18 cellular contexts compared by ENCODE assay signal in genomic region chr15:80920271-80920699, GRCh38.
DNase-seq lines count a peak whose midpoint lies in the region; ATAC-seq and TF ChIP-seq lines count a peak whose summit lies in the region.
"Had no signal": no experiment of that assay in that cellular context is flagged by ENCODE, and none has a peak within 500 bp of the region (broad histone marks: within the 10 kb centered on the region; RNA-seq: fewer than 3 reads in every experiment).

No MANE protein-coding gene starts in this region.

- H4K8ac ChIP-seq in H9 (replicated peaks; ENCODE audit: insufficient read length, low read depth, low read length), result no peak overlapping the region

- H4K91ac ChIP-seq in H9 (ENCODE audit: insufficient read length, low read depth, low read length), result no peak overlapping the region

- H3K4me3 Mint-ChIP-seq in H9, result no peak overlapping the region
- no peak overlapping the region for H3K4me3 Mint-ChIP-seq in endothelial cell (ENCODE audit: unreplicated experiment)

- H3K27me3 ChIP-seq in H9 (ENCODE audit: insufficient read depth, low read length), result no peaks in the 10 kb centered on the region
- H3K27me3 ChIP-seq: thyroid gland had no signal

- no peak overlapping the region for H3T11ph ChIP-seq in H9 (ENCODE audit: low read length)

- H2BK5ac ChIP-seq in H9 (ENCODE audit: insufficient read length, low read length), result no peak overlapping the region

- H4K20me1 ChIP-seq in H9 (ENCODE audit: control insufficient read depth, insufficient read depth, insufficient read length), result no peaks in the 10 kb centered on the region

- no peaks in the 10 kb centered on the region for H3K79me1 ChIP-seq in H9 (ENCODE audit: insufficient read depth, low read depth, low read length, poor library complexity, severe bottlenecking)

- ATAC-seq in GM19035 (IDR thresholded peaks at IDR 0.05; ENCODE audit: unreplicated experiment), result no peak
- ATAC-seq: A549, Panc1 had no signal

- H3K27ac ChIP-seq in H9 (ENCODE audit: insufficient read length, low read depth, low read length), result no peak overlapping the region
- H3K27ac ChIP-seq: A549, thyroid gland had no signal

- H2AFZ ChIP-seq in H9 (ENCODE audit: low read length), result no peak overlapping the region

- H3K56ac ChIP-seq in H9 (ENCODE audit: insufficient read length, low read depth, low read length), result no peak overlapping the region

- H2BK12ac ChIP-seq in H9 (ENCODE audit: insufficient read length, low read depth, low read length), result no peak overlapping the region

- H3K9me3 Mint-ChIP-seq in H9 (no peaks in the 10 kb centered on the region), endothelial cell (ENCODE audit: unreplicated experiment) (no peaks in the 10 kb centered on the region)

- no peak overlapping the region for H2BK15ac ChIP-seq in H9 (ENCODE audit: low read depth, low read length)

- no peak overlapping the region for H2BK120ac ChIP-seq in H9 (ENCODE audit: low read depth, low read length, poor library complexity, severe bottlenecking)

- H3K27ac Mint-ChIP-seq in H9 (no peak overlapping the region), endothelial cell (ENCODE audit: unreplicated experiment) (no peak overlapping the region)

- H3K4ac ChIP-seq in H9 (ENCODE audit: low read depth, low read length), result no peak overlapping the region

- WGBS in H9 (ENCODE audit: extremely low coverage, insufficient read length, low lambda C conversion rate), result no CpG with 5 or more reads among the region's 5 CpGs

- no peaks in the 10 kb centered on the region; the same call in 1 of the 2 replicates for H3K4me1 ChIP-seq in H9 (ENCODE audit: insufficient read depth, low read length)
- H3K4me1 ChIP-seq: A549, thyroid gland had no signal

- H3K9ac ChIP-seq in H9 (ENCODE audit: extremely low read depth, insufficient read length, low read length), result no peak overlapping the region

- no peak overlapping the region for H3K23ac ChIP-seq in H9 (ENCODE audit: insufficient read length, low read depth, low read length)

- no peak overlapping the region for H4K5ac ChIP-seq in H9 (ENCODE audit: insufficient read length, low read depth, low read length)

- H3K79me2 ChIP-seq in H9 (ENCODE audit: insufficient read depth, low read length), result no peaks in the 10 kb centered on the region

- H3K27me3 Mint-ChIP-seq in H9 (ENCODE audit: low read depth) (peaks cover 3% of the 10 kb centered on the region), endothelial cell (ENCODE audit: unreplicated experiment) (peaks cover 1% of the 10 kb centered on the region)

- H3K18ac ChIP-seq in H9 (ENCODE audit: insufficient read length, low read depth, low read length), result no peak overlapping the region

- H3K9me3 ChIP-seq in H9 (ENCODE audit: control insufficient read depth, low read depth, low read length), result no peaks in the 10 kb centered on the region
- H3K9me3 ChIP-seq: A549, thyroid gland had no signal

- H3K23me2 ChIP-seq in H9 (ENCODE audit: insufficient read length, low read depth, low read length, poor library complexity, severe bottlenecking), result no peaks in the 10 kb centered on the region

- H2BK20ac ChIP-seq in H9 (ENCODE audit: low read depth, low read length, poor library complexity, severe bottlenecking), result no peak overlapping the region

- H3K4me2 ChIP-seq in H9 (ENCODE audit: insufficient read depth, insufficient read length, low read length), result no peak overlapping the region
- H3K4me2 ChIP-seq: A549 had no signal

- H3K4me1 Mint-ChIP-seq in H9 (peaks cover 10 to 13% of the 10 kb centered on the region in 2 experiments), endothelial cell (ENCODE audit: unreplicated experiment) (peaks cover 3% of the 10 kb centered on the region)

- peak overlapping the region; percentile 34; the same call in 1 of the 2 replicates for H3K14ac ChIP-seq in H9 (ENCODE audit: insufficient read depth, low read length)

- H3K36me3 Mint-ChIP-seq in H9 (ENCODE audit: insufficient read depth in 1 of 3, low read depth in 3 of 3), result no peaks in the 10 kb centered on the region
- H3K36me3 Mint-ChIP-seq in endothelial cell (ENCODE audit: low read depth, unreplicated experiment), result no peaks in the 10 kb centered on the region

- peak; percentile 62 for DNase-seq in activated CD8-positive, alpha-beta memory T cell treated with anti-CD3 and anti-CD28 coated beads for 24 hours
- no peak for DNase-seq in activated CD8-positive, alpha-beta memory T cell treated with anti-CD3 and anti-CD28 coated beads, Interleukin-2, amount 50 U/mL, for 4 hours
- DNase-seq in H9, result no peak
- peak; percentile 56 for DNase-seq in activated CD8-positive, alpha-beta memory T cell treated with anti-CD3 and anti-CD28 coated beads, Interleukin-2, amount 50 U/mL, for 48 hours
- DNase-seq in stimulated activated CD8-positive, alpha-beta memory T cell treated with anti-CD3 and anti-CD28 coated beads, Interleukin-2, amount 100 ng/mL, for 48 hours (ENCODE audit: low read depth in 2 of 2), result peak; percentile 17
- no peak for DNase-seq in endothelial cell (ENCODE audit: low spot score)
- DNase-seq in OCI-M2 (lab: John Stamatoyannopoulos, UW; ENCODE audit: unreplicated experiment), result no peak
- DNase-seq: activated effector memory CD4-positive, alpha-beta T cell treated with anti-CD3 and anti-CD28 coated beads, Interleukin-2, amount 50 U/mL, for 16 hours; C1 segment of cervical spinal cord; DMS 273 treated with DMSO at 0.1 percent for 48 hours; GF-D8; hypothalamus; NCI-H82; stimulated activated CD4-positive, alpha-beta T cell treated with anti-CD3 and anti-CD28 coated beads, Interleukin-2, amount 100 ng/mL, for 48 hours; thyroid gland had no signal

- TF ChIP-seq CTCF in H9 (conservative IDR thresholded peaks at IDR 0.05) (no peak), endothelial cell (IDR thresholded peaks at IDR 0.05; ENCODE audit: unreplicated experiment) (no peak)

- H2AK5ac ChIP-seq in H9 (ENCODE audit: insufficient read length, low read length), result no peak overlapping the region

Comparison
In these comparisons a context has a peak if more than half of its experiments do, and no peak if none do; other contexts are left out.
1. DNase-seq: peak in activated CD8-positive, alpha-beta memory T cell treated with anti-CD3 and anti-CD28 coated beads for 24 hours (single experiment), activated CD8-positive, alpha-beta memory T cell treated with anti-CD3 and anti-CD28 coated beads, Interleukin-2, amount 50 U/mL, for 48 hours (single experiment) and stimulated activated CD8-positive, alpha-beta memory T cell treated with anti-CD3 and anti-CD28 coated beads, Interleukin-2, amount 100 ng/mL, for 48 hours (2 of 2); none in activated CD8-positive, alpha-beta memory T cell treated with anti-CD3 and anti-CD28 coated beads, Interleukin-2, amount 50 U/mL, for 4 hours (single experiment), H9 (single experiment), endothelial cell (single experiment) and OCI-M2 (single experiment).